Comparison of ENCODE assay signal across 1 cellular context in genomic region chr4:142297313-142297712, GRCh38.
TF ChIP-seq lines count a peak whose summit lies in the region.

No MANE protein-coding gene starts in this region.

TF ChIP-seq in GM23338, 12 proteins besides CTCF, POLR2A, EP300 and RAD21 (continued from another document):
- TF ChIP-seq ZNF462 (CRISPR knock-in tag; IDR thresholded peaks at IDR 0.05), result no peak
- no peak for TF ChIP-seq CREB1 (CRISPR knock-in tag; IDR thresholded peaks at IDR 0.05; ENCODE audit: low read depth)
- no peak for TF ChIP-seq POLR2AphosphoS5 (IDR thresholded peaks at IDR 0.05; ENCODE audit: low read depth)
- TF ChIP-seq NANOG (IDR thresholded peaks at IDR 0.05; ENCODE audit: borderline replicate concordance), result no peak
- TF ChIP-seq ZNF114 (CRISPR knock-in tag; IDR thresholded peaks at IDR 0.05), result no peak
- no peak for TF ChIP-seq ZNF331 (CRISPR knock-in tag; IDR thresholded peaks at IDR 0.05; ENCODE audit: low read depth)
